ENCODE assay signal across 1 cellular context in genomic region chr7:37421820-37422219, GRCh38.
A peak's percentile ranks its signal among the peaks of the same experiment; 100 is the strongest.
TF ChIP-seq lines count a peak whose summit lies in the region.

No MANE protein-coding gene starts in this region.

TF ChIP-seq in liver, 16 proteins besides CTCF, POLR2A, EP300 and RAD21 (continued from another document):
- TF ChIP-seq SP1 (IDR thresholded peaks at IDR 0.05): peak; percentile 23
- no peak for TF ChIP-seq GABPA (IDR thresholded peaks at IDR 0.05 in 1 of 2, conservative IDR thresholded peaks at IDR 0.05 in 1 of 2)
- no peak for TF ChIP-seq HNF4G (IDR thresholded peaks at IDR 0.05)
- no peak for TF ChIP-seq REST (IDR thresholded peaks at IDR 0.05)
- TF ChIP-seq HNF4A (conservative IDR thresholded peaks at IDR 0.05): peak; percentile 29
- no peak for TF ChIP-seq JUND (IDR thresholded peaks at IDR 0.05)
- TF ChIP-seq ZBTB33 (IDR thresholded peaks at IDR 0.05): no peak
- TF ChIP-seq RXRA (IDR thresholded peaks at IDR 0.05): peak; percentile 36 to 57
- TF ChIP-seq FOXA1 (IDR thresholded peaks at IDR 0.05): no peak
- TF ChIP-seq ATF3 (IDR thresholded peaks at IDR 0.05): no peak
- TF ChIP-seq MAX (IDR thresholded peaks at IDR 0.05): no peak
